In genomic region chr6:156715839-156716238, GRCh38 we compare ENCODE assay signal across 24 cellular contexts.
"Had no signal": no experiment of that assay in that cellular context is flagged by ENCODE, and none has a peak within 500 bp of the region (broad histone marks: within the 10 kb centered on the region; RNA-seq: fewer than 3 reads in every experiment).

No MANE protein-coding gene starts in this region.

- ATAC-seq: PC-3 had no signal

- H3K27me3 Mint-ChIP-seq: IgD-negative memory B cell had no signal

- H3K9me3 ChIP-seq: SJSA1 had no signal

- H3K9me3 Mint-ChIP-seq: IgD-negative memory B cell had no signal

- H3K27ac Mint-ChIP-seq: IgD-negative memory B cell had no signal

- DNase-seq: KBM-7, MV-4-11, NCI-H1048, NCI-H1105, NCI-H1417, NCI-H1436 treated with DMSO at 0.1 percent for 48 hours, NCI-H1694, NCI-H1930, NCI-H2081, NCI-H2107, NCI-H2227 treated with DMSO at 0.1 percent for 48 hours, NCI-H446, NCI-H510A, NCI-H524 treated with DMSO at 0.1 percent for 48 hours, NCI-H69, NCI-H774, PC-3, Right ventricle myocardium superior, RPMI8226, SIG-M5 had no signal

- H3K4me3 ChIP-seq: SJSA1, SK-N-MC had no signal

- H3K27me3 ChIP-seq: SJSA1 had no signal

- H3K27ac ChIP-seq: SJSA1, SK-N-MC had no signal

- H3K36me3 ChIP-seq: SJSA1 had no signal

- FAIRE-seq: RCC 7860 had no signal

- H3K36me3 Mint-ChIP-seq: IgD-negative memory B cell had no signal
